Comparison of ENCODE assay signal across 14 cellular contexts in genomic region chr12:73677520-73678291, GRCh38.
"Had no signal": no experiment of that assay in that cellular context is flagged by ENCODE, and none has a peak within 500 bp of the region (broad histone marks: within the 10 kb centered on the region; RNA-seq: fewer than 3 reads in every experiment).

No MANE protein-coding gene starts in this region.

- H3K36me3 ChIP-seq: esophagus muscularis mucosa, gastroesophageal sphincter, neutrophil, right lobe of liver had no signal

- ATAC-seq: gastroesophageal sphincter; left colon; left ventricle myocardium superior; naive thymus-derived CD4-positive, alpha-beta T cell; psoas muscle; right lobe of liver had no signal

- H3K4me3 Mint-ChIP-seq: naive thymus-derived CD4-positive, alpha-beta T cell had no signal

- H3K27me3 Mint-ChIP-seq: naive thymus-derived CD4-positive, alpha-beta T cell had no signal

- H3K9me3 ChIP-seq: esophagus muscularis mucosa, gastroesophageal sphincter, neutrophil, psoas muscle, right lobe of liver had no signal

- H3K27ac Mint-ChIP-seq: naive thymus-derived CD4-positive, alpha-beta T cell had no signal

- H3K27me3 ChIP-seq: esophagus muscularis mucosa, gastroesophageal sphincter, neutrophil, right lobe of liver had no signal

- H3K4me3 ChIP-seq: esophagus muscularis mucosa, gastroesophageal sphincter, psoas muscle, right lobe of liver had no signal

- H3K27ac ChIP-seq: epithelial cell of prostate, esophagus muscularis mucosa, gastroesophageal sphincter, neutrophil, psoas muscle, right lobe of liver had no signal

- H3K4me1 ChIP-seq: esophagus muscularis mucosa, gastroesophageal sphincter, psoas muscle, right lobe of liver had no signal

- H3K4me1 Mint-ChIP-seq: naive thymus-derived CD4-positive, alpha-beta T cell had no signal

- H3K36me3 Mint-ChIP-seq: naive thymus-derived CD4-positive, alpha-beta T cell had no signal

- DNase-seq: effector memory CD4-positive, alpha-beta T cell; glutamatergic neuron; left colon; left ventricle myocardium superior; naive thymus-derived CD4-positive, alpha-beta T cell; psoas muscle; retina; right lobe of liver; stimulated activated CD4-positive, alpha-beta T cell treated with anti-CD3 and anti-CD28 coated beads, Interleukin-4, amount 100 ng/mL, for 1 hour; stimulated activated naive CD4-positive, alpha-beta T cell had no signal
